Comparison of ENCODE assay signal across 21 cellular contexts in genomic region chr22:46356496-46357185, GRCh38.
"Had no signal": no experiment of that assay in that cellular context is flagged by ENCODE, and none has a peak within 500 bp of the region (broad histone marks: within the 10 kb centered on the region; RNA-seq: fewer than 3 reads in every experiment).

No MANE protein-coding gene starts in this region.

- H3K27me3 ChIP-seq: Peyer's patch had no signal

- ATAC-seq: activated CD8-positive, alpha-beta memory T cell treated with anti-CD3 and anti-CD28 coated beads, Interleukin-2, amount 10 ng/mL, durations not matched to agents 7 days and 5 days had no signal

- H3K9me3 ChIP-seq: Peyer's patch had no signal

- H3K27ac ChIP-seq: Peyer's patch had no signal

- H3K4me1 Mint-ChIP-seq: activated CD4-positive, alpha-beta T cell treated with anti-CD3 and anti-CD28 coated beads, Interleukin-2, amount 10 ng/mL, durations not matched to agents 24 days and 14 days; activated CD8-positive, alpha-beta memory T cell treated with anti-CD3 and anti-CD28 coated beads, Interleukin-2, amount 10 ng/mL, durations not matched to agents 7 days and 5 days; T-cell had no signal

- H3K4me3 Mint-ChIP-seq: activated B cell treated with CpG ODN at 0.5 μM for 24 hours; activated CD4-positive, alpha-beta T cell treated with anti-CD3 and anti-CD28 coated beads, Interleukin-2, amount 10 ng/mL, durations not matched to agents 24 days and 14 days; activated CD8-positive, alpha-beta memory T cell treated with anti-CD3 and anti-CD28 coated beads, Interleukin-2, amount 10 ng/mL, durations not matched to agents 7 days and 5 days; activated naive CD8-positive, alpha-beta T cell; activated T-cell treated with anti-CD3 and anti-CD28 coated beads, Interleukin-2, amount 50 U/mL, for 24 hours; T-cell had no signal

- H3K36me3 Mint-ChIP-seq: activated CD8-positive, alpha-beta memory T cell treated with anti-CD3 and anti-CD28 coated beads, Interleukin-2, amount 10 ng/mL, durations not matched to agents 7 days and 5 days; activated naive CD8-positive, alpha-beta T cell had no signal

- H3K27me3 Mint-ChIP-seq: activated B cell treated with CpG ODN at 0.5 μM for 24 hours; activated CD4-positive, alpha-beta T cell treated with anti-CD3 and anti-CD28 coated beads, Interleukin-2, amount 10 ng/mL, durations not matched to agents 24 days and 14 days; activated CD8-positive, alpha-beta memory T cell treated with anti-CD3 and anti-CD28 coated beads, Interleukin-2, amount 10 ng/mL, durations not matched to agents 7 days and 5 days; activated naive CD8-positive, alpha-beta T cell; activated T-cell treated with anti-CD3 and anti-CD28 coated beads, Interleukin-2, amount 50 U/mL, for 24 hours; T-cell had no signal

- H3K9me3 Mint-ChIP-seq: activated B cell treated with CpG ODN at 0.5 μM for 24 hours; activated CD4-positive, alpha-beta T cell treated with anti-CD3 and anti-CD28 coated beads, Interleukin-2, amount 10 ng/mL, durations not matched to agents 24 days and 14 days; activated T-cell treated with anti-CD3 and anti-CD28 coated beads, Interleukin-2, amount 50 U/mL, for 24 hours had no signal

- H3K4me3 ChIP-seq: Peyer's patch had no signal

- H3K27ac Mint-ChIP-seq: activated B cell treated with CpG ODN at 0.5 μM for 24 hours; activated CD4-positive, alpha-beta T cell treated with anti-CD3 and anti-CD28 coated beads, Interleukin-2, amount 10 ng/mL, durations not matched to agents 24 days and 14 days; activated CD8-positive, alpha-beta memory T cell treated with anti-CD3 and anti-CD28 coated beads, Interleukin-2, amount 10 ng/mL, durations not matched to agents 7 days and 5 days; activated naive CD8-positive, alpha-beta T cell; activated T-cell treated with anti-CD3 and anti-CD28 coated beads, Interleukin-2, amount 50 U/mL, for 24 hours; T-cell had no signal

- DNase-seq: activated B cell treated with CpG ODN at 0.5 μM for 24 hours; activated CD4-positive, alpha-beta T cell treated with anti-CD3 and anti-CD28 coated beads for 1 hour; activated CD4-positive, alpha-beta T cell treated with anti-CD3 and anti-CD28 coated beads, Interleukin-2, amount 10 ng/mL, durations not matched to agents 24 days and 14 days; activated CD4-positive, alpha-beta T cell treated with anti-CD3 and anti-CD28 coated beads, Interleukin-2, amount 50 U/mL, for 48 hours; activated CD8-positive, alpha-beta memory T cell treated with anti-CD3 and anti-CD28 coated beads, Interleukin-2, amount 10 ng/mL, durations not matched to agents 7 days and 5 days; activated effector memory CD4-positive, alpha-beta T cell treated with anti-CD3 and anti-CD28 coated beads, Interleukin-2, amount 50 U/mL, for 16 hours; activated naive CD4-positive, alpha-beta T cell treated with Interleukin-2 at 50 U/mL for 16 hours; activated T-cell treated with anti-CD3 and anti-CD28 coated beads, Interleukin-2, amount 50 U/mL, for 24 hours; KBM-7; NCI-H1048; NCI-H146; NCI-H187 treated with DMSO at 0.1 percent for 48 hours; NCI-H2081 treated with DMSO at 0.1 percent for 48 hours; NCI-H446; NCI-H524; SHP77 treated with DMSO at 0.1 percent for 48 hours; T-cell; T-helper 2 cell; T1000 had no signal

- H3K4me1 ChIP-seq: Peyer's patch had no signal
